1 cellular context compared by ENCODE assay signal in the genomic region with DNA sequence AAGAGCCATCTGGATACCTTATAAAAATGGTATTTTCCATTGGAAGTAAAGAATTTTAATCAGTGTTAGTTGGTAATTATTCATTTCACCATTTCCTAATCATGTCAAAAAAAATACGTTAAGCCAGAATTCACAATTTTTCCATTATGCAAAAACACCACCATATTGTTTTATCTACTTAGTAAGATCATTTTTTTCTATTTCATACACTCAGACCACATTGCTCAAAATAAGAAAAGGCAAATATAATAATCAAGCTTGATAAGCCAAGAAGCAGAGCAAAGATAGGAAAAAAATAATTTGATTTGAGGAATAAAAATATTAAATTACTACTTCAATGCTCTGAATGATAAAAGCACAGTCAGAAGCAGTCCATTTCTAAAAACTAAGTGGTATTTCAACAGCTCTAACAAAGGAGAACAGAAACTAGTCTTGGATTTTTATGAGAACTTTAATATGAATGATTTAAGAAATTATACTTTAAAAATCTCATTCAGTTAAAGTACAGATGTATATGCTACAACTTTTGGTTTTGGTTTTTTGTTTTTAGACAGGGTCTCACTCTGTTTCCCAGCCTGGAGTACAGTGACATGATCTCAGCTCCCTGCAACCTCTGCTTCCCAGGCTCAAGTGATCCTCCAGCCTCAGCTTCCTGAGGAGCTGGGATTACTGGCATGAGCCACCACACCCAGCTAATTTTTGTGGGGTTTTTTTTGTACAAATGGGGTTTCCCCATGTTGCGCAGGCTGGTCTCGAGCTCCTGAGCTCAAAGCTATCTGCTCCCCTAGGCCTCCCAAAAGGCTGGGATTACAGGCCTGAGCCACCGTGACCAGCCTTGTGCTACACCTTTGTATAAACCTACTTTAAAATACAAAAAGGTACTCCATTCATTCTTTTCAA.
TF ChIP-seq lines count a peak whose summit lies in the region.

No MANE protein-coding gene starts in this region.

TF ChIP-seq in SK-N-SH treated with all-trans-retinoic acid at 6 μM for 48 hours, 23 proteins besides CTCF, POLR2A, EP300 and RAD21 (continued from another document):
- TF ChIP-seq PPARA (CRISPR knock-in tag; IDR thresholded peaks at IDR 0.05; ENCODE audit: borderline replicate concordance) (no peak), TCF4 (CRISPR knock-in tag; IDR thresholded peaks at IDR 0.05; ENCODE audit: borderline replicate concordance) (peak; percentile 80; the same call in 1 of the 2 replicates), ZNF8 (CRISPR knock-in tag; IDR thresholded peaks at IDR 0.05) (no peak), ESRRG (CRISPR knock-in tag; IDR thresholded peaks at IDR 0.05) (no peak)
- TF ChIP-seq, protein P1, sequence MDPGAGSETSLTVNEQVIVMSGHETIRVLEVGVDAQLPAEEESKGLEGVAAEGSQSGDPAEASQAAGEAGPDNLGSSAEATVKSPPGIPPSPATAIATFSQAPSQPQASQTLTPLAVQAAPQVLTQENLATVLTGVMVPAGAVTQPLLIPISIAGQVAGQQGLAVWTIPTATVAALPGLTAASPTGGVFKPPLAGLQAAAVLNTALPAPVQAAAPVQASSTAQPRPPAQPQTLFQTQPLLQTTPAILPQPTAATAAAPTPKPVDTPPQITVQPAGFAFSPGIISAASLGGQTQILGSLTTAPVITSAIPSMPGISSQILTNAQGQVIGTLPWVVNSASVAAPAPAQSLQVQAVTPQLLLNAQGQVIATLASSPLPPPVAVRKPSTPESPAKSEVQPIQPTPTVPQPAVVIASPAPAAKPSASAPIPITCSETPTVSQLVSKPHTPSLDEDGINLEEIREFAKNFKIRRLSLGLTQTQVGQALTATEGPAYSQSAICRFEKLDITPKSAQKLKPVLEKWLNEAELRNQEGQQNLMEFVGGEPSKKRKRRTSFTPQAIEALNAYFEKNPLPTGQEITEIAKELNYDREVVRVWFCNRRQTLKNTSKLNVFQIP (CRISPR knock-in tag; IDR thresholded peaks at IDR 0.05; ENCODE audit: borderline replicate concordance, low read depth): peak; percentile 41; the same call in 1 of the 2 replicates
